12 cellular contexts compared by ENCODE assay signal in the genomic region with DNA sequence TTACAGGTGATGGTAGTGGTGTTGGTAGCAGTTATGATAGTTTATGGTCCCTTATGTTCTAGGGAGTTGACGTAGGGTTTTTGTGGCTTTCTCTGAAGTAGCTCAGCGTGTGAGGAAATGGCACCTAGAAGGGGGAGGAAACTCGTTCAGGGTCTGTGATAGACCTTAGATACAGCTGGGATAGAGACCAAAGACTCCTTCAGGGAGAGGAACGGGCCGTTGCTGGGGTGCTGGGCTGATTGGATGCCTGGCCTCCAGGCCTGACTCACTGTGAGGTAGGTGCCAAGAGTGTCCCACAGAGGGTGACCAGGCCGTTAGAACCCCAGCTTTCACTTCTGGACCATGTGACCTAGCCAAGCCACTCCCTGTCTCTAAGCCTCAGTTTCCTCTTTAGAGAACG.
DNase-seq lines count a peak whose midpoint lies in the region; ATAC-seq, FAIRE-seq and TF ChIP-seq lines count a peak whose summit lies in the region.
"Had no signal": no experiment of that assay in that cellular context is flagged by ENCODE, and none has a peak within 500 bp of the region (broad histone marks: within the 10 kb centered on the region; RNA-seq: fewer than 3 reads in every experiment).

No MANE protein-coding gene starts in this region.

- H3K4me1 ChIP-seq in sigmoid colon (peaks cover 0 to 98% (median 95%) of the 10 kb centered on the region in 4 donors), H9 (ENCODE audit: insufficient read depth, low read length) (no peaks in the 10 kb centered on the region)

- peaks cover 3% of the 10 kb centered on the region for H4K20me1 ChIP-seq in H9 (ENCODE audit: control insufficient read depth, insufficient read depth, insufficient read length)

- no peak overlapping the region for H3K4me2 ChIP-seq in H9 (ENCODE audit: insufficient read depth, insufficient read length, low read length)

- H4K8ac ChIP-seq in H9 (replicated peaks; ENCODE audit: insufficient read length, low read depth, low read length), result no peak overlapping the region

- peak overlapping the region; percentile 29 for H3K27ac Mint-ChIP-seq in CD4-positive, alpha-beta T cell
- H3K27ac Mint-ChIP-seq in endothelial cell (ENCODE audit: unreplicated experiment) (peak overlapping the region; percentile 36), H9 (no peak overlapping the region; a peak in 1 of 7 replicates)
- H3K27ac Mint-ChIP-seq: type B pancreatic cell had no signal

- no peak overlapping the region for H3K4ac ChIP-seq in H9 (ENCODE audit: low read depth, low read length)

- H3K9me3 Mint-ChIP-seq in CD4-positive, alpha-beta T cell, result no peaks in the 10 kb centered on the region
- H3K9me3 Mint-ChIP-seq in endothelial cell (ENCODE audit: unreplicated experiment) (no peaks in the 10 kb centered on the region), H9 (no peaks in the 10 kb centered on the region)
- H3K9me3 Mint-ChIP-seq: type B pancreatic cell had no signal

- no peak overlapping the region for H3K27ac ChIP-seq in CD4-positive, alpha-beta T cell (ENCODE audit: low read depth, low read length)
- peak overlapping the region; percentile 79 to 94 (median 90) for H3K27ac ChIP-seq in sigmoid colon
- no peak overlapping the region for H3K27ac ChIP-seq in H9 (ENCODE audit: insufficient read length, low read depth, low read length)
- H3K27ac ChIP-seq: SJSA1 had no signal

- CTCF ChIA-PET in CD4-positive, alpha-beta T cell (lab: Charles Lee), result no interaction called here

- H3K23ac ChIP-seq in H9 (ENCODE audit: insufficient read length, low read depth, low read length), result no peak overlapping the region

- H2BK12ac ChIP-seq in H9 (ENCODE audit: insufficient read length, low read depth, low read length), result no peak overlapping the region

- H3K23me2 ChIP-seq in H9 (ENCODE audit: insufficient read length, low read depth, low read length, poor library complexity, severe bottlenecking), result no peaks in the 10 kb centered on the region

- H4K5ac ChIP-seq in H9 (ENCODE audit: insufficient read length, low read depth, low read length), result no peak overlapping the region

- H3K9ac ChIP-seq in H9 (ENCODE audit: extremely low read depth, insufficient read length, low read length), result no peak overlapping the region

- no peak overlapping the region for H3K18ac ChIP-seq in H9 (ENCODE audit: insufficient read length, low read depth, low read length)

- no peaks in the 10 kb centered on the region for H3K9me3 ChIP-seq in CD4-positive, alpha-beta T cell (ENCODE audit: control insufficient read depth, low read length)
- H3K9me3 ChIP-seq in MG63, result no peaks in the 10 kb centered on the region
- H3K9me3 ChIP-seq in sigmoid colon, result no peaks in the 10 kb centered on the region
- H3K9me3 ChIP-seq in H9 (ENCODE audit: control insufficient read depth, low read depth, low read length), result no peaks in the 10 kb centered on the region
- H3K9me3 ChIP-seq: SJSA1 had no signal

- H2BK15ac ChIP-seq in H9 (ENCODE audit: low read depth, low read length), result no peak overlapping the region

- H3K14ac ChIP-seq in H9 (ENCODE audit: insufficient read depth, low read length), result no peak overlapping the region

- H3K79me1 ChIP-seq in H9 (ENCODE audit: insufficient read depth, low read depth, low read length, poor library complexity, severe bottlenecking), result no peaks in the 10 kb centered on the region

- H3K36me3 ChIP-seq in MG63 (no peaks in the 10 kb centered on the region; the same call in 1 of the 2 replicates), sigmoid colon (no peaks in the 10 kb centered on the region)
- H3K36me3 ChIP-seq: SJSA1 had no signal

- DNase-seq in CD4-positive, alpha-beta T cell, result no peak
- DNase-seq in MG63 (peak; percentile 53), endothelial cell (ENCODE audit: low spot score) (no peak), sigmoid colon (no peak), RCC 7860 (ENCODE audit: low spot score) (no peak), GM12891 (ENCODE audit: insufficient read length, low spot score) (no peak), H9 (no peak), NCI-H524 treated with DMSO at 0.1 percent for 48 hours (lab: John Stamatoyannopoulos, UW) (no peak)
- DNase-seq: cortex of kidney, NCI-H2227 treated with DMSO at 0.1 percent for 48 hours had no signal

- no peak overlapping the region for H2AFZ ChIP-seq in H9 (ENCODE audit: low read length)

- no peak overlapping the region for H2BK5ac ChIP-seq in H9 (ENCODE audit: insufficient read length, low read length)

- H3K36me3 Mint-ChIP-seq in CD4-positive, alpha-beta T cell (ENCODE audit: low read depth), result no peaks in the 10 kb centered on the region
- peaks cover 7% of the 10 kb centered on the region for H3K36me3 Mint-ChIP-seq in endothelial cell (ENCODE audit: low read depth, unreplicated experiment)
- H3K36me3 Mint-ChIP-seq in H9 (ENCODE audit: insufficient read depth in 1 of 3, low read depth in 3 of 3), result no peaks in the 10 kb centered on the region; a peak in 1 of 7 replicates
- H3K36me3 Mint-ChIP-seq: type B pancreatic cell had no signal

- H2BK20ac ChIP-seq in H9 (ENCODE audit: low read depth, low read length, poor library complexity, severe bottlenecking), result no peak overlapping the region

- H3K4me3 ChIP-seq in MG63 (no peak overlapping the region), sigmoid colon (no peak overlapping the region)
- H3K4me3 ChIP-seq: SJSA1 had no signal

- no peaks in the 10 kb centered on the region for H3K27me3 ChIP-seq in CD4-positive, alpha-beta T cell (ENCODE audit: control insufficient read depth, insufficient read depth, low read length)
- H3K27me3 ChIP-seq in MG63 (no peaks in the 10 kb centered on the region), sigmoid colon (no peaks in the 10 kb centered on the region), H9 (ENCODE audit: insufficient read depth, low read length) (no peaks in the 10 kb centered on the region)
- H3K27me3 ChIP-seq: SJSA1 had no signal

- intact Hi-C loops in CD4-positive, alpha-beta T cell (cut with DNase I, micrococcal nuclease), result no loop called here
- intact Hi-C loops in sigmoid colon (cut with DNase I), result no loop called here

- ATAC-seq in CD4-positive, alpha-beta T cell (ENCODE audit: poor library complexity), result peak; percentile 70

- H2BK120ac ChIP-seq in H9 (ENCODE audit: low read depth, low read length, poor library complexity, severe bottlenecking), result no peak overlapping the region

- FAIRE-seq in RCC 7860 (lab: Jason Lieb, UNC), result no peak
- no peak for FAIRE-seq in GM12891 (lab: Jason Lieb, UNC)

- H4K91ac ChIP-seq in H9 (ENCODE audit: insufficient read length, low read depth, low read length), result no peak overlapping the region

- WGBS in sigmoid colon, 2 donors, result 33 to 36% methylated on average over 7 of the region's 7 CpGs
- no CpG with 5 or more reads among the region's 7 CpGs for WGBS in H9 (ENCODE audit: extremely low coverage, insufficient read length, low lambda C conversion rate)

- no peak for TF ChIP-seq POLR2A in sigmoid colon (IDR thresholded peaks at IDR 0.05)
- TF ChIP-seq POLR2A in GM12891 (IDR thresholded peaks at IDR 0.05; ENCODE audit: low read depth, low read length), result no peak

- TF ChIP-seq CTCF in CD4-positive, alpha-beta T cell (IDR thresholded peaks at IDR 0.05), result no peak
- TF ChIP-seq CTCF in endothelial cell (IDR thresholded peaks at IDR 0.05; ENCODE audit: unreplicated experiment) (no peak), sigmoid colon (IDR thresholded peaks at IDR 0.05) (no peak), H9 (conservative IDR thresholded peaks at IDR 0.05) (no peak)

- no peak for TF ChIP-seq EP300 in sigmoid colon (IDR thresholded peaks at IDR 0.05)

- peaks cover 15% of the 10 kb centered on the region for H3K4me1 Mint-ChIP-seq in CD4-positive, alpha-beta T cell (ENCODE audit: low read depth)
- H3K4me1 Mint-ChIP-seq in endothelial cell (ENCODE audit: unreplicated experiment) (peaks cover 30% of the 10 kb centered on the region), H9 (peaks cover 10 to 13% of the 10 kb centered on the region in 2 experiments)

- H3T11ph ChIP-seq in H9 (ENCODE audit: low read length), result no peak overlapping the region

- no peaks in the 10 kb centered on the region for H3K27me3 Mint-ChIP-seq in CD4-positive, alpha-beta T cell
- peaks cover 16% of the 10 kb centered on the region for H3K27me3 Mint-ChIP-seq in endothelial cell (ENCODE audit: unreplicated experiment)
- H3K27me3 Mint-ChIP-seq in H9 (ENCODE audit: low read depth), result no peaks in the 10 kb centered on the region
- H3K27me3 Mint-ChIP-seq: type B pancreatic cell had no signal

- no peak overlapping the region for H2AK5ac ChIP-seq in H9 (ENCODE audit: insufficient read length, low read length)

- POLR2A ChIA-PET in CD4-positive, alpha-beta T cell (lab: Charles Lee), result no interaction called here

- H3K79me2 ChIP-seq in H9 (ENCODE audit: insufficient read depth, low read length), result no peaks in the 10 kb centered on the region

- peak overlapping the region; percentile 12 for H3K4me3 Mint-ChIP-seq in CD4-positive, alpha-beta T cell
- H3K4me3 Mint-ChIP-seq in endothelial cell (ENCODE audit: unreplicated experiment) (no peak overlapping the region), H9 (no peak overlapping the region)
- H3K4me3 Mint-ChIP-seq: type B pancreatic cell had no signal

- H3K56ac ChIP-seq in H9 (ENCODE audit: insufficient read length, low read depth, low read length), result no peak overlapping the region

TF ChIP-seq in GM12891, 5 proteins besides CTCF, POLR2A, EP300 and RAD21:
- TF ChIP-seq POU2F2 (IDR thresholded peaks at IDR 0.05; ENCODE audit: low read depth, low read length) (no peak), SPI1 (IDR thresholded peaks at IDR 0.05; ENCODE audit: low read depth, low read length) (no peak), POLR2AphosphoS5 (IDR thresholded peaks at IDR 0.05; ENCODE audit: low read depth, low read length) (no peak), TAF1 (IDR thresholded peaks at IDR 0.05; ENCODE audit: low read depth, low read length) (no peak), PAX5 (IDR thresholded peaks at IDR 0.05; ENCODE audit: insufficient read depth, low read length, severe bottlenecking) (no peak)

Comparison
In these comparisons a context has a peak if more than half of its experiments do, and no peak if none do; other contexts are left out.
1. H3K27ac ChIP-seq: peak in sigmoid colon (4 of 4); none in CD4-positive, alpha-beta T cell (single experiment) and H9 (single experiment).
2. H3K27ac Mint-ChIP-seq: peak in CD4-positive, alpha-beta T cell (single experiment) and endothelial cell (single experiment); none in H9 (0 of 3).